Comparison of ENCODE assay signal across 18 cellular contexts in the genomic region with DNA sequence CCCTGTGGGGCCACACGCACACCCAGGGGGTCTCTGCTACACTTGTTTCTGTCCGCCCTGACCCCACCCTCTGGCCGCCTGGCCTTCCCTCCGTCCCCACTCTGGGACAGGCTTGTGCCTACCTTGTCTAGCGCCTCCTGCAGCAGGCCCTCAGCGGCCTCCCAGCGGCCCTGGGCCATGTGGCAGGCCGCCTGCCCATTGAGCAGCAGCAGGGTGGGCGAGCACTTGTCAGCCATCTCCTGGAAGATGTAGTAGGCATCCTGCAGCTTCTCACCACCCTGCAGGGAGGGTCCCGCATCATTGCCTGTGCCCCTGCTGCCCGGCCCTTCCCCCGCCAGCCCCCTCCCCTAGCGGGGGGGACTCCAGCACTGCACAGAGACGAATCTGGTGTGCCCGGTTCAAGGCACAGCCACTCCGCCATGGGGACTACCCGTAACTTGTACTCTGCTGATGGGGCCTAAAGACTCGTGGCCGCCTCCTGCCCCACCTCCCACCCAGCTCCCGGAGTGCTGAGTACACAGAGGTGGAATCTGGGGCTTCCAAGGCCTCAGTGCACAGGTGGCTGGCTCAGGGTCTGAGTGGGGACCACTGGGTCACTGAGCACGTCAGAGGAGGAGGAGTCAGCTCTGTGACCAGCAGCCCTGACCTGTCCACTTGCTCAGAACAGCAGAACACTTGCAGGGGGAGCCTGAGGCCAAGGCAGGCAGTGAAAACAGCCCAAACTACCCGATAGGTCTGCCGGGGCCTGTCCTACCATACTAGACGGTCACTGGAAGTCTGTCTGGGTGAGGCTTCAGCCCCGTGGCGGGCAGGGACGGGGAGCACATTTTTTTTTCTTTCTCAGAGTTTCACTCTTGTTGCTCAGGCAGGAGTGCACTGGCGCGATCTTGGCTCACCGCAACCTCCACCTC. TPM values are rescaled to one million over a fixed set of nuclear protein-coding genes. Genes with fewer than 3 reads are reported as not detected.
A peak's percentile ranks its signal among the peaks of the same experiment; 100 is the strongest.
DNase-seq lines count a peak whose midpoint lies in the region; ATAC-seq and TF ChIP-seq lines count a peak whose summit lies in the region.
"Had no signal": no experiment of that assay in that cellular context is flagged by ENCODE, and none has a peak within 500 bp of the region (broad histone marks: within the 10 kb centered on the region; RNA-seq: fewer than 3 reads in every experiment).

No MANE protein-coding gene starts in this region.

- H3K36me3 ChIP-seq in BLaER1 treated with 17β-estradiol and CSF1 and Interleukin-3, amounts not matched to agents 10 nM and 100 nM, result peaks cover 66 to 97% (median 87%) of the 10 kb centered on the region in 11 experiments
- H3K36me3 ChIP-seq in heart left ventricle, result peaks cover 0 to 87% (median 54%) of the 10 kb centered on the region in 9 donors

- no peaks in the 10 kb centered on the region for H3K9me3 Mint-ChIP-seq in stimulated activated effector memory CD8-positive, alpha-beta T cell treated with anti-CD3 and anti-CD28 coated beads, Interleukin-12 subunit alpha, Interleukin-12 subunit beta, amount 100 ng/mL, for 72 hours

- no peak for TF ChIP-seq POLR2A in heart left ventricle (IDR thresholded peaks at IDR 0.05)

- no peak for TF ChIP-seq RAD21 in Ishikawa (IDR thresholded peaks at IDR 0.05; ENCODE audit: low read depth)

- DNase-seq in dorsolateral prefrontal cortex, result no peak
- no peak for DNase-seq in stimulated activated effector memory CD8-positive, alpha-beta T cell treated with anti-CD3 and anti-CD28 coated beads, Interleukin-12 subunit alpha, Interleukin-12 subunit beta, amount 100 ng/mL, for 72 hours (ENCODE audit: low spot score in 2 of 2)
- no peak for DNase-seq in heart left ventricle
- DNase-seq: HCEC 1CT, Karpas-422, MG63, NCI-H1092, NCI-H146, NCI-H2081, NCI-H510A, NCI-H82, PC-9 had no signal

- peaks cover 0 to 15% (median 8%) of the 10 kb centered on the region in 10 experiments; a peak in 11 of 20 replicates for H3K4me1 ChIP-seq in BLaER1 treated with 17β-estradiol and CSF1 and Interleukin-3, amounts not matched to agents 10 nM and 100 nM
- no peaks in the 10 kb centered on the region for H3K4me1 ChIP-seq in heart left ventricle

- TF ChIP-seq CTCF in dorsolateral prefrontal cortex (IDR thresholded peaks at IDR 0.05 in 54 of 56, conservative IDR thresholded peaks at IDR 0.05 in 2 of 56; ENCODE audit: low read depth in 1 of 56, partially characterized antibody in 56 of 56) (no peak), heart left ventricle (IDR thresholded peaks at IDR 0.05) (no peak)

- no peak for ATAC-seq in stimulated activated effector memory CD8-positive, alpha-beta T cell treated with anti-CD3 and anti-CD28 coated beads, Interleukin-12 subunit alpha, Interleukin-12 subunit beta, amount 100 ng/mL, for 72 hours
- ATAC-seq in HG03025 (IDR thresholded peaks at IDR 0.05; ENCODE audit: low FRiP score, unreplicated experiment) (no peak), GM18519 (IDR thresholded peaks at IDR 0.05; ENCODE audit: low FRiP score, unreplicated experiment) (no peak), heart left ventricle (no peak), GM21576 (IDR thresholded peaks at IDR 0.05; ENCODE audit: unreplicated experiment) (no peak)

- no peak overlapping the region for H3K27ac ChIP-seq in BLaER1 treated with 17β-estradiol and CSF1 and Interleukin-3, amounts not matched to agents 10 nM and 100 nM
- H3K27ac ChIP-seq in dorsolateral prefrontal cortex, result peak overlapping the region in 44 of 59 donors; percentile 26 to 96 (median 77)
- H3K27ac ChIP-seq in heart left ventricle, result no peak overlapping the region
- H3K27ac ChIP-seq: C4-2B, PC-9 had no signal

- peaks cover 0 to 2% (median 0%) of the 10 kb centered on the region in 11 experiments; a peak in 3 of 22 replicates for H3K27me3 ChIP-seq in BLaER1 treated with 17β-estradiol and CSF1 and Interleukin-3, amounts not matched to agents 10 nM and 100 nM
- H3K27me3 ChIP-seq in dorsolateral prefrontal cortex (no peaks in the 10 kb centered on the region), heart left ventricle (no peaks in the 10 kb centered on the region)
- H3K27me3 ChIP-seq: MG63 had no signal

- peak overlapping the region in 6 of 11 experiments; percentile 12 to 38 (median 34); a peak in 3 of 22 replicates for H3K4me2 ChIP-seq in BLaER1 treated with 17β-estradiol and CSF1 and Interleukin-3, amounts not matched to agents 10 nM and 100 nM
- H3K4me2 ChIP-seq: PC-9 had no signal

- 91 to 92% (median 92%) methylated on average over 24 to 30 of the region's 30 CpGs for WGBS in heart left ventricle, 4 donors

- peaks cover 6 to 92% (median 61%) of the 10 kb centered on the region in 11 experiments; a peak in 17 of 22 replicates for H4K20me1 ChIP-seq in BLaER1 treated with 17β-estradiol and CSF1 and Interleukin-3, amounts not matched to agents 10 nM and 100 nM

- no peak overlapping the region for H3K4me3 Mint-ChIP-seq in stimulated activated effector memory CD8-positive, alpha-beta T cell treated with anti-CD3 and anti-CD28 coated beads, Interleukin-12 subunit alpha, Interleukin-12 subunit beta, amount 100 ng/mL, for 72 hours

- H3K36me3 Mint-ChIP-seq in stimulated activated effector memory CD8-positive, alpha-beta T cell treated with anti-CD3 and anti-CD28 coated beads, Interleukin-12 subunit alpha, Interleukin-12 subunit beta, amount 100 ng/mL, for 72 hours, result peaks cover 53% of the 10 kb centered on the region

- no peak overlapping the region for H3K4me3 ChIP-seq in BLaER1 treated with 17β-estradiol and CSF1 and Interleukin-3, amounts not matched to agents 10 nM and 100 nM
- H3K4me3 ChIP-seq in dorsolateral prefrontal cortex (no peak overlapping the region), heart left ventricle (no peak overlapping the region)
- H3K4me3 ChIP-seq: MG63, PC-9 had no signal

- peak overlapping the region; percentile 61 for H3K27ac Mint-ChIP-seq in stimulated activated effector memory CD8-positive, alpha-beta T cell treated with anti-CD3 and anti-CD28 coated beads, Interleukin-12 subunit alpha, Interleukin-12 subunit beta, amount 100 ng/mL, for 72 hours

- TF ChIP-seq EP300 in Ishikawa (IDR thresholded peaks at IDR 0.05; ENCODE audit: borderline replicate concordance), result no peak

- 0 out of 22 replicates have a peak overlapping the region, but pooled peaks of 1 of the 11 experiments have one; percentile 17 for H3K9ac ChIP-seq in BLaER1 treated with 17β-estradiol and CSF1 and Interleukin-3, amounts not matched to agents 10 nM and 100 nM

- H3K4me1 Mint-ChIP-seq in stimulated activated effector memory CD8-positive, alpha-beta T cell treated with anti-CD3 and anti-CD28 coated beads, Interleukin-12 subunit alpha, Interleukin-12 subunit beta, amount 100 ng/mL, for 72 hours, result no peaks in the 10 kb centered on the region

- no peaks in the 10 kb centered on the region for H3K9me3 ChIP-seq in BLaER1 treated with 17β-estradiol and CSF1 and Interleukin-3, amounts not matched to agents 10 nM and 100 nM (replicated peaks in 1 of 11)
- no peaks in the 10 kb centered on the region for H3K9me3 ChIP-seq in heart left ventricle
- H3K9me3 ChIP-seq: MG63 had no signal

- intact Hi-C loops in dorsolateral prefrontal cortex (cut with DNase I) (no loop called here), heart left ventricle (cut with DNase I) (no loop called here)

TF ChIP-seq in Ishikawa, 13 proteins besides CTCF, POLR2A, EP300 and RAD21:
- TF ChIP-seq TAF1 (IDR thresholded peaks at IDR 0.05; ENCODE audit: low read depth) (no peak), CREB1 (IDR thresholded peaks at IDR 0.05; ENCODE audit: low read depth) (no peak), NFIC (IDR thresholded peaks at IDR 0.05) (no peak), ZBTB7A (IDR thresholded peaks at IDR 0.05; ENCODE audit: low read depth) (0 out of 2 replicates have a peak, but pooled peaks have one; percentile 46), TEAD4 (IDR thresholded peaks at IDR 0.05) (no peak)
- TF ChIP-seq, protein P1, sequence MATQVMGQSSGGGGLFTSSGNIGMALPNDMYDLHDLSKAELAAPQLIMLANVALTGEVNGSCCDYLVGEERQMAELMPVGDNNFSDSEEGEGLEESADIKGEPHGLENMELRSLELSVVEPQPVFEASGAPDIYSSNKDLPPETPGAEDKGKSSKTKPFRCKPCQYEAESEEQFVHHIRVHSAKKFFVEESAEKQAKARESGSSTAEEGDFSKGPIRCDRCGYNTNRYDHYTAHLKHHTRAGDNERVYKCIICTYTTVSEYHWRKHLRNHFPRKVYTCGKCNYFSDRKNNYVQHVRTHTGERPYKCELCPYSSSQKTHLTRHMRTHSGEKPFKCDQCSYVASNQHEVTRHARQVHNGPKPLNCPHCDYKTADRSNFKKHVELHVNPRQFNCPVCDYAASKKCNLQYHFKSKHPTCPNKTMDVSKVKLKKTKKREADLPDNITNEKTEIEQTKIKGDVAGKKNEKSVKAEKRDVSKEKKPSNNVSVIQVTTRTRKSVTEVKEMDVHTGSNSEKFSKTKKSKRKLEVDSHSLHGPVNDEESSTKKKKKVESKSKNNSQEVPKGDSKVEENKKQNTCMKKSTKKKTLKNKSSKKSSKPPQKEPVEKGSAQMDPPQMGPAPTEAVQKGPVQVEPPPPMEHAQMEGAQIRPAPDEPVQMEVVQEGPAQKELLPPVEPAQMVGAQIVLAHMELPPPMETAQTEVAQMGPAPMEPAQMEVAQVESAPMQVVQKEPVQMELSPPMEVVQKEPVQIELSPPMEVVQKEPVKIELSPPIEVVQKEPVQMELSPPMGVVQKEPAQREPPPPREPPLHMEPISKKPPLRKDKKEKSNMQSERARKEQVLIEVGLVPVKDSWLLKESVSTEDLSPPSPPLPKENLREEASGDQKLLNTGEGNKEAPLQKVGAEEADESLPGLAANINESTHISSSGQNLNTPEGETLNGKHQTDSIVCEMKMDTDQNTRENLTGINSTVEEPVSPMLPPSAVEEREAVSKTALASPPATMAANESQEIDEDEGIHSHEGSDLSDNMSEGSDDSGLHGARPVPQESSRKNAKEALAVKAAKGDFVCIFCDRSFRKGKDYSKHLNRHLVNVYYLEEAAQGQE (IDR thresholded peaks at IDR 0.05; ENCODE audit: low read depth), result no peak

RNA-seq across cellular contexts. Expression of gene CERS1, which starts 7.4 kb away (rescaled TPM):
- total RNA-seq in dorsolateral prefrontal cortex (100 to 1,000 TPM in 106 of 120 experiments, 10 to 100 TPM in 14; 81.6 to 211 (median 120) TPM), heart left ventricle (1 to 10 TPM in 4 of 9 donors, under 1 TPM in 5; 0.21 to 2.1 (median 0.72) TPM)
- under 1 TPM; 0.27 to 0.40 TPM for polyA plus RNA-seq in heart left ventricle

RNA-seq across cellular contexts. Expression of gene COPE, which starts 15.8 kb away (rescaled TPM):
- total RNA-seq in dorsolateral prefrontal cortex, result 100 to 1,000 TPM; 108 to 189 (median 147) TPM
- total RNA-seq in heart left ventricle, result 100 to 1,000 TPM in 8 of 9 donors, 10 to 100 TPM in 1; 94.0 to 241 (median 123) TPM
- polyA plus RNA-seq in heart left ventricle, result 100 to 1,000 TPM; 172 to 216 TPM

RNA-seq across cellular contexts. Expression of gene DDX49, which starts 16.1 kb away (rescaled TPM):
- 10 to 100 TPM; 28.5 to 56.4 (median 38.5) TPM for total RNA-seq in dorsolateral prefrontal cortex
- total RNA-seq in heart left ventricle, result 10 to 100 TPM; 14.3 to 49.9 (median 25.9) TPM
- polyA plus RNA-seq in heart left ventricle, result 10 to 100 TPM; 41.2 to 56.9 TPM

RNA-seq across cellular contexts. Expression of gene HOMER3, which starts 37.6 kb away (rescaled TPM):
- total RNA-seq in dorsolateral prefrontal cortex (10 to 100 TPM; 11.7 to 52.8 (median 22.9) TPM), heart left ventricle (10 to 100 TPM; 13.6 to 36.8 (median 16.4) TPM)
- polyA plus RNA-seq in heart left ventricle, result 10 to 100 TPM; 27.4 to 32.4 TPM

Comparison
In these comparisons a context has a peak if more than half of its experiments do, and no peak if none do; other contexts are left out.
1. H3K27ac ChIP-seq: peak in dorsolateral prefrontal cortex (44 of 59); none in BLaER1 treated with 17β-estradiol and CSF1 and Interleukin-3, amounts not matched to agents 10 nM and 100 nM (0 of 11) and heart left ventricle (0 of 12).
2. RNA of gene CERS1, which starts 7.4 kb away (total RNA-seq): 81.6 to 211 TPM in dorsolateral prefrontal cortex; 0.21 to 2.1 TPM in heart left ventricle; every median in the first group is over 10 times any median in the second.